In genomic region chrX:66004928-66005831, GRCh38 we compare ENCODE assay signal across 10 cellular contexts. TPM values are rescaled to one million over a fixed set of nuclear protein-coding genes. Genes with fewer than 3 reads are reported as not detected.
A peak's percentile ranks its signal among the peaks of the same experiment; 100 is the strongest.
DNase-seq lines count a peak whose midpoint lies in the region; ATAC-seq, FAIRE-seq and TF ChIP-seq lines count a peak whose summit lies in the region.
"Had no signal": no experiment of that assay in that cellular context is flagged by ENCODE, and none has a peak within 500 bp of the region (broad histone marks: within the 10 kb centered on the region; RNA-seq: fewer than 3 reads in every experiment).

No MANE protein-coding gene starts in this region.

- TF ChIP-seq CTCF in mammary epithelial cell (conservative IDR thresholded peaks at IDR 0.05 in 1 of 2, IDR thresholded peaks at IDR 0.05 in 1 of 2; ENCODE audit: extremely low read depth in 1 of 2, insufficient read depth in 1 of 2, low read depth in 1 of 2, low read length in 2 of 2) (no peak), breast epithelium (IDR thresholded peaks at IDR 0.05) (no peak), OCI-LY7 (conservative IDR thresholded peaks at IDR 0.05; ENCODE audit: low read length) (no peak), GM12878 (IDR thresholded peaks at IDR 0.05 in 2 of 3, conservative IDR thresholded peaks at IDR 0.05 in 1 of 3; ENCODE audit: control insufficient read depth in 2 of 3, extremely low read depth in 1 of 3, insufficient read depth in 1 of 3, low read depth in 3 of 3, low read length in 3 of 3) (no peak), suprapubic skin (IDR thresholded peaks at IDR 0.05) (no peak)

- no peaks in the 10 kb centered on the region for H3K27me3 Mint-ChIP-seq in stimulated activated naive CD8-positive, alpha-beta T cell treated with anti-CD3 and anti-CD28 coated beads, Interleukin-15, amount 100 ng/mL, for 72 hours

- RAD21 ChIA-PET in GM12878 (lab: Charles Lee; ENCODE audit: unreplicated experiment) = interaction anchor here (1.0 to 1.4 kb wide), 2 partner anchors 9 to 11 kb away, joined by 3 read pairs; no protein-coding TSS in a partner anchor

- WGBS in mammary epithelial cell (ENCODE audit: low coverage, missing lambda C conversion rate) = 56% methylated on average over 1 of the region's 1 CpG
- 90% methylated on average over 1 of the region's 1 CpG for WGBS in GM12878 (ENCODE audit: insufficient coverage, insufficient replicate concordance, low lambda C conversion rate, missing lambda C conversion rate)
- WGBS in suprapubic skin = 87% methylated on average over 1 of the region's 1 CpG

- intact Hi-C loops in mammary epithelial cell (cut with micrococcal nuclease) = no loop called here
- intact Hi-C loops in breast epithelium (cut with DNase I; ENCODE audit: low total_unique reads) = no loop called here
- intact Hi-C loops in OCI-LY7 (cut with micrococcal nuclease; ENCODE audit: unreplicated experiment) = no loop called here
- intact Hi-C loops in GM12878 (cut with micrococcal nuclease; ENCODE audit: unreplicated experiment) = no loop called here

- peak overlapping the region in 1 of 2 donors; percentile 11 for H3K4me3 Mint-ChIP-seq in stimulated activated naive CD8-positive, alpha-beta T cell treated with anti-CD3 and anti-CD28 coated beads, Interleukin-15, amount 100 ng/mL, for 72 hours

- ATAC-seq in GM12878 (no peak), HG03521 (IDR thresholded peaks at IDR 0.05; ENCODE audit: unreplicated experiment) (no peak)
- peak; percentile 28 for ATAC-seq in stimulated activated naive CD8-positive, alpha-beta T cell treated with anti-CD3 and anti-CD28 coated beads, Interleukin-15, amount 100 ng/mL, for 72 hours
- ATAC-seq: Panc1 had no signal

- peaks cover 49% of the 10 kb centered on the region for H3K4me1 Mint-ChIP-seq in stimulated activated naive CD8-positive, alpha-beta T cell treated with anti-CD3 and anti-CD28 coated beads, Interleukin-15, amount 100 ng/mL, for 72 hours

- H3K9me3 Mint-ChIP-seq in stimulated activated naive CD8-positive, alpha-beta T cell treated with anti-CD3 and anti-CD28 coated beads, Interleukin-15, amount 100 ng/mL, for 72 hours = peaks cover 6 to 12% of the 10 kb centered on the region in 2 donors

- peak; percentile 52 for FAIRE-seq in GM12878 (lab: Jason Lieb, UNC)

- H3K27ac Mint-ChIP-seq in stimulated activated naive CD8-positive, alpha-beta T cell treated with anti-CD3 and anti-CD28 coated beads, Interleukin-15, amount 100 ng/mL, for 72 hours = peak overlapping the region in 1 of 2 donors; percentile 77

- dilution Hi-C loops in mammary epithelial cell (cut with HindIII; ENCODE audit: low sequenced_read_pairs) = no loop called here

- H2AFZ ChIP-seq in mammary epithelial cell (ENCODE audit: low read depth, low read length) = peak overlapping the region; percentile 56
- H2AFZ ChIP-seq in OCI-LY7 (ENCODE audit: low read length) = peak overlapping the region; percentile 85; the same call in 1 of the 2 replicates
- no peak overlapping the region for H2AFZ ChIP-seq in GM12878 (ENCODE audit: control insufficient read depth, low read depth, low read length)

- in situ Hi-C loops in mammary epithelial cell (cut with MboI; ENCODE audit: low sequenced_read_pairs in 2 of 2) (no loop called here), GM12878 (cut with MboI) (loop anchor here (10.0 to 25.0 kb wide), 2 partner anchors 400 to 1793 kb away; partner anchors contain the start of gene AMER1)

- no peak for TF ChIP-seq RAD21 in GM12878 (IDR thresholded peaks at IDR 0.05; ENCODE audit: insufficient read depth, low read depth, low read length)

- H3K4me2 ChIP-seq in mammary epithelial cell (ENCODE audit: insufficient read depth, low read depth, low read length) (no peak overlapping the region), OCI-LY7 (ENCODE audit: low read length) (peak overlapping the region; percentile 48), GM12878 (ENCODE audit: control insufficient read depth, insufficient read depth) (no peak overlapping the region)

- CTCF ChIA-PET in mammary epithelial cell (lab: Charles Lee; ENCODE audit: low non-redundant PET) = no interaction called here
- CTCF ChIA-PET in OCI-LY7 (lab: Charles Lee; ENCODE audit: unreplicated experiment) = interaction anchor here (0.6 kb wide), 1 partner anchor 13 kb away, joined by 3 read pairs; no protein-coding TSS in a partner anchor
- CTCF ChIA-PET in GM12878 (lab: Yijun Ruan, JAX) = interaction anchor here (0.6 to 1.4 kb wide), 4 partner anchors 13 to 302 kb away, joined by 3 to 4 read pairs (median 3); no protein-coding TSS in a partner anchor

- H3K9ac ChIP-seq in mammary epithelial cell (ENCODE audit: insufficient read depth, low read length) (no peak overlapping the region), GM12878 (ENCODE audit: control insufficient read depth, insufficient read depth, low read length) (no peak overlapping the region)

- SMC1A ChIA-PET in GM12878 (lab: Charles Lee; ENCODE audit: uncharacterized antibody, unreplicated experiment) = interaction anchor here (0.7 to 2.1 kb wide), 3 partner anchors 12 to 39 kb away, joined by 4 to 10 read pairs (median 5); no protein-coding TSS in a partner anchor

- H4K20me1 ChIP-seq in mammary epithelial cell (ENCODE audit: insufficient read depth, low read length) = no peaks in the 10 kb centered on the region
- no peaks in the 10 kb centered on the region for H4K20me1 ChIP-seq in OCI-LY7 (ENCODE audit: insufficient read depth, low read length)
- H4K20me1 ChIP-seq in GM12878 (ENCODE audit: control insufficient read depth, insufficient read depth) = no peaks in the 10 kb centered on the region

- H3K4me1 ChIP-seq in mammary epithelial cell (ENCODE audit: insufficient read depth, low read length) (no peaks in the 10 kb centered on the region), breast epithelium (no peaks in the 10 kb centered on the region), OCI-LY7 (ENCODE audit: insufficient read depth, low read length, poor library complexity, severe bottlenecking) (peaks cover 54% of the 10 kb centered on the region), GM12878 (ENCODE audit: control insufficient read depth, insufficient read depth, low read length) (peaks cover 11% of the 10 kb centered on the region), suprapubic skin (no peaks in the 10 kb centered on the region)

- no peaks in the 10 kb centered on the region for H3K27me3 ChIP-seq in mammary epithelial cell (ENCODE audit: insufficient read depth, low read length)
- peaks cover 0 to 17% of the 10 kb centered on the region in 2 donors for H3K27me3 ChIP-seq in breast epithelium
- no peaks in the 10 kb centered on the region for H3K27me3 ChIP-seq in GM12878 (replicated peaks in 1 of 2; ENCODE audit: control insufficient read depth in 2 of 2, insufficient read depth in 2 of 2, low read length in 1 of 2)
- no peaks in the 10 kb centered on the region for H3K27me3 ChIP-seq in suprapubic skin

- H3K79me2 ChIP-seq in mammary epithelial cell (ENCODE audit: insufficient read depth, low read length) (no peaks in the 10 kb centered on the region), OCI-LY7 (ENCODE audit: insufficient read depth, low read depth, low read length) (no peaks in the 10 kb centered on the region), GM12878 (ENCODE audit: control insufficient read depth, insufficient read depth, low read length) (no peaks in the 10 kb centered on the region)

- H3K27ac ChIP-seq in mammary epithelial cell (ENCODE audit: insufficient read depth, low read depth, low read length) = no peak overlapping the region
- H3K27ac ChIP-seq in breast epithelium = no peak overlapping the region
- H3K27ac ChIP-seq in OCI-LY7 (ENCODE audit: low read depth, low read length, poor library complexity, severe bottlenecking) = peak overlapping the region; percentile 40
- H3K27ac ChIP-seq in GM12878 (ENCODE audit: control insufficient read depth, insufficient read depth) = no peak overlapping the region
- no peak overlapping the region for H3K27ac ChIP-seq in suprapubic skin

- DNase-seq in mammary epithelial cell (no peak), breast epithelium (ENCODE audit: low spot score in 2 of 2) (no peak), OCI-LY7 (ENCODE audit: low spot score) (peak; percentile 48), GM12878 (ENCODE audit: low read depth, low spot score) (no peak), NCI-H446 treated with DMSO at 0.1 percent for 48 hours (lab: John Stamatoyannopoulos, UW) (no peak), suprapubic skin (ENCODE audit: low spot score in 2 of 2) (no peak)
- no peak for DNase-seq in stimulated activated naive CD8-positive, alpha-beta T cell treated with anti-CD3 and anti-CD28 coated beads, Interleukin-15, amount 100 ng/mL, for 72 hours
- DNase-seq: NCI-H1436 had no signal

- TF ChIP-seq POLR2A in breast epithelium (IDR thresholded peaks at IDR 0.05) = no peak
- no peak for TF ChIP-seq POLR2A in GM12878 (IDR thresholded peaks at IDR 0.05; ENCODE audit: low read depth, low read length)
- TF ChIP-seq POLR2A in suprapubic skin (IDR thresholded peaks at IDR 0.05) = no peak

- H3K4me3 ChIP-seq in mammary epithelial cell (replicated peaks in 1 of 3; ENCODE audit: insufficient read depth in 1 of 3, low read depth in 2 of 3, low read length in 3 of 3) (no peak overlapping the region), breast epithelium (no peak overlapping the region), OCI-LY7 (ENCODE audit: low read depth, low read length, poor library complexity, severe bottlenecking) (peak overlapping the region; percentile 12), GM12878 (no peak overlapping the region), suprapubic skin (no peak overlapping the region)

- no TSS peak for BruUV-seq in mammary epithelial cell (replicated peaks; lab: Mats Ljungman, UMichigan)
- no TSS peak for BruUV-seq in OCI-LY7 (replicated peaks; lab: Mats Ljungman, UMichigan)
- BruUV-seq in GM12878 (replicated peaks; lab: Mats Ljungman, UMichigan) = no TSS peak

- H3K9me2 ChIP-seq in OCI-LY7 (ENCODE audit: insufficient read depth, low read length) = no peaks in the 10 kb centered on the region

- POLR2A ChIA-PET in OCI-LY7 (lab: Charles Lee) = interaction anchor here (1.3 kb wide), 1 partner anchor 41 kb away, joined by 5 read pairs; no protein-coding TSS in a partner anchor
- POLR2A ChIA-PET in GM12878 (lab: Charles Lee) = interaction anchor here (1.2 kb wide), 1 partner anchor 12 kb away, joined by 6 read pairs; no protein-coding TSS in a partner anchor

- TF ChIP-seq EP300 in GM12878 (IDR thresholded peaks at IDR 0.05; ENCODE audit: borderline replicate concordance in 1 of 2, control insufficient read depth in 1 of 2, low read depth in 2 of 2, low read length in 2 of 2) (no peak), suprapubic skin (IDR thresholded peaks at IDR 0.05) (no peak)

- H3K9me3 ChIP-seq in mammary epithelial cell (replicated peaks; ENCODE audit: insufficient read depth, low read length) = no peaks in the 10 kb centered on the region
- H3K9me3 ChIP-seq in breast epithelium = no peaks in the 10 kb centered on the region
- no peaks in the 10 kb centered on the region for H3K9me3 ChIP-seq in OCI-LY7 (ENCODE audit: low read length)
- H3K9me3 ChIP-seq in GM12878 (replicated peaks; ENCODE audit: control insufficient read depth, insufficient read depth, low read length) = no peaks in the 10 kb centered on the region; the same call in none of the 3 replicates
- H3K9me3 ChIP-seq in suprapubic skin = no peaks in the 10 kb centered on the region

- no peaks in the 10 kb centered on the region for H3K36me3 ChIP-seq in mammary epithelial cell (ENCODE audit: insufficient read depth, low read length)
- no peaks in the 10 kb centered on the region for H3K36me3 ChIP-seq in breast epithelium
- H3K36me3 ChIP-seq in OCI-LY7 (ENCODE audit: insufficient read depth, low read length) = no peaks in the 10 kb centered on the region
- no peaks in the 10 kb centered on the region for H3K36me3 ChIP-seq in GM12878 (ENCODE audit: control insufficient read depth in 2 of 2, insufficient read depth in 2 of 2, low read length in 1 of 2)
- no peaks in the 10 kb centered on the region for H3K36me3 ChIP-seq in suprapubic skin

RNA-seq across cellular contexts. Expression of gene VSIG4, which starts 34.7 kb away (rescaled TPM):
- total RNA-seq in mammary epithelial cell (not detected), breast epithelium (100 to 1,000 TPM in 1 of 3 donors, 10 to 100 TPM in 2; 63.3 to 512 (median 90.0) TPM), OCI-LY7 (2022) (not detected in 2 replicates), GM12878 (2014; rRNA removed) (not detected in 2 replicates), GM12878 (2014; rRNA removed; fragmentation: Illumina TruSeq; extraction: Trizol) (not detected in 2 replicates), GM12878 (2021) (0.13 and 0.36 TPM in 2 replicates), suprapubic skin (10 to 100 TPM in 3 of 4 donors, 1 to 10 TPM in 1; 8.7 to 20.4 (median 14.7) TPM)
- polyA plus RNA-seq in mammary epithelial cell (not detected), GM12878 (2011; rRNA removed) (0.05 TPM in 1 of 2 replicates, not detected in the other), GM12878 (2014; fragmentation: Illumina TruSeq; extraction: Trizol) (not detected in 2 replicates), GM12878 (2014; fragmentation: Nextera tagmentation; extraction: Ambion mirVana) (not detected), GM12878 (2014; rRNA removed) (not detected in 2 replicates), GM12878 (2016; fragmentation: Nextera tagmentation; extraction: Ambion mirVana) (not detected)
- not detected for polyA minus RNA-seq in mammary epithelial cell
- not detected in 2 replicates for total RNA-seq in OCI-LY7 (2014; rRNA removed; shearing (Covaris generic))
- total RNA-seq in GM12878 (2013; cell fraction: nucleolus; rRNA removed) = not detected in 2 replicates
- not detected for polyA plus RNA-seq in GM12878 (2011; ENCODE audit: low read depth)
- polyA plus RNA-seq in GM12878 (2011; cell fraction: cytosol; rRNA removed) = 0.05 and 0.06 TPM in 2 replicates
- 0.10 TPM in 1 of 2 replicates, not detected in the other for polyA plus RNA-seq in GM12878 (2011; cell fraction: nucleus; rRNA removed)
- polyA plus RNA-seq in GM12878 (2012) = not detected in 2 replicates
- polyA minus RNA-seq in GM12878 (2011; rRNA and poly(A)+ RNA removed) = 0.15 TPM in 1 of 2 replicates, not detected in the other
- polyA minus RNA-seq in GM12878 (2011; cell fraction: cytosol; rRNA and poly(A)+ RNA removed) = not detected in 2 replicates
- polyA minus RNA-seq in GM12878 (2011; cell fraction: nucleus; rRNA and poly(A)+ RNA removed) = not detected in 2 replicates

Comparison
In these comparisons a context has a peak if more than half of its experiments do, and no peak if none do; other contexts are left out.
1. RNA of gene VSIG4, which starts 34.7 kb away (total RNA-seq): 63.3 to 512 TPM in breast epithelium and 8.7 to 20.4 TPM in suprapubic skin; not detected in mammary epithelial cell, not detected in OCI-LY7 and 0.13 to 0.36 TPM in GM12878; every median in the first group is over 4 times any median in the second.